Comparison of ENCODE assay signal across 2 cellular contexts in genomic region chr3:183410759-183411158, GRCh38.
A peak's percentile ranks its signal among the peaks of the same experiment; 100 is the strongest.
TF ChIP-seq lines count a peak whose summit lies in the region.

No MANE protein-coding gene starts in this region.

TF ChIP-seq in IMR-90, 13 proteins besides CTCF, POLR2A, EP300 and RAD21:
- TF ChIP-seq NFE2L2 (IDR thresholded peaks at IDR 0.05; ENCODE audit: low read depth, low read length): no peak
- TF ChIP-seq, protein P1, sequence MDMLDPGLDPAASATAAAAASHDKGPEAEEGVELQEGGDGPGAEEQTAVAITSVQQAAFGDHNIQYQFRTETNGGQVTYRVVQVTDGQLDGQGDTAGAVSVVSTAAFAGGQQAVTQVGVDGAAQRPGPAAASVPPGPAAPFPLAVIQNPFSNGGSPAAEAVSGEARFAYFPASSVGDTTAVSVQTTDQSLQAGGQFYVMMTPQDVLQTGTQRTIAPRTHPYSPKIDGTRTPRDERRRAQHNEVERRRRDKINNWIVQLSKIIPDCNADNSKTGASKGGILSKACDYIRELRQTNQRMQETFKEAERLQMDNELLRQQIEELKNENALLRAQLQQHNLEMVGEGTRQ (IDR thresholded peaks at IDR 0.05; ENCODE audit: low read depth, low read length): no peak
- TF ChIP-seq RFX5 (IDR thresholded peaks at IDR 0.05; ENCODE audit: low read depth, low read length): no peak
- TF ChIP-seq SMC3 (IDR thresholded peaks at IDR 0.05; ENCODE audit: low read depth, low read length): no peak
- no peak for TF ChIP-seq MAZ (IDR thresholded peaks at IDR 0.05; ENCODE audit: borderline replicate concordance, low read depth, low read length)
- TF ChIP-seq BHLHE40 (IDR thresholded peaks at IDR 0.05; ENCODE audit: low read depth, low read length): no peak
- no peak for TF ChIP-seq RCOR1 (IDR thresholded peaks at IDR 0.05; ENCODE audit: insufficient replicate concordance, low read length)
- no peak for TF ChIP-seq CHD1 (IDR thresholded peaks at IDR 0.05; ENCODE audit: low read depth, low read length)

TF ChIP-seq in K562, 482 proteins besides CTCF, POLR2A, EP300 and RAD21 (continued from another document):
- TF ChIP-seq EP400 (IDR thresholded peaks at IDR 0.05) (0 out of 2 replicates have a peak, but pooled peaks have one; percentile 1), HMGN3 (IDR thresholded peaks at IDR 0.05; ENCODE audit: borderline replicate concordance, extremely low read depth, insufficient read length, low read depth, low read length) (no peak), SMC3 (conservative IDR thresholded peaks at IDR 0.05; ENCODE audit: insufficient read depth, low read depth, low read length) (no peak), DACH1 (IDR thresholded peaks at IDR 0.05; ENCODE audit: partially characterized antibody) (peak; percentile 14), L3MBTL2 (IDR thresholded peaks at IDR 0.05) (no peak), POLR2AphosphoS2 (IDR thresholded peaks at IDR 0.05; ENCODE audit: low read length) (no peak), ZEB2 (IDR thresholded peaks at IDR 0.05) (no peak), RBM17 (IDR thresholded peaks at IDR 0.05; ENCODE audit: borderline replicate concordance, low read depth, low read length) (no peak)
